Comparison of ENCODE assay signal across 8 cellular contexts in genomic region chr14:88868558-88869159, GRCh38. TPM values are rescaled to one million over a fixed set of nuclear protein-coding genes. Genes with fewer than 3 reads are reported as not detected.
DNase-seq lines count a peak whose midpoint lies in the region; ATAC-seq, FAIRE-seq and TF ChIP-seq lines count a peak whose summit lies in the region.

No MANE protein-coding gene starts in this region.

- H3K4me1 Mint-ChIP-seq in Calu3 (ENCODE audit: low read depth, unreplicated experiment) (no peaks in the 10 kb centered on the region), immature natural killer cell (no peaks in the 10 kb centered on the region)

- H3K4me3 Mint-ChIP-seq in Calu3 (ENCODE audit: low read depth, unreplicated experiment) (no peak overlapping the region), immature natural killer cell (no peak overlapping the region)

- intact Hi-C loops in left ventricle myocardium inferior (cut with micrococcal nuclease) (no loop called here), Right ventricle myocardium inferior (cut with DNase I) (loop anchor here (2.0 to 5.0 kb wide), 3 partner anchors 202 to 856 kb away; no protein-coding TSS in a partner anchor), Calu3 (cut with micrococcal nuclease; ENCODE audit: unreplicated experiment) (loop anchor here (1.0 kb wide), 1 partner anchor 201 kb away; no protein-coding TSS in a partner anchor)

- no peak for FAIRE-seq in bronchial epithelial cell (lab: Jason Lieb, UNC)

- no peak overlapping the region for H3K27ac ChIP-seq in left ventricle myocardium inferior (replicated peaks)

- CTCF ChIA-PET in Calu3 (lab: Charles Lee) = interaction anchor here (0.5 to 1.0 kb wide), 2 partner anchors 57 to 201 kb away, joined by 4 read pairs; no protein-coding TSS in a partner anchor

- H3K27ac Mint-ChIP-seq in Calu3 (ENCODE audit: unreplicated experiment) (no peak overlapping the region), immature natural killer cell (no peak overlapping the region)

- no peak for ATAC-seq in Right ventricle myocardium inferior

- H3K36me3 Mint-ChIP-seq in Calu3 (ENCODE audit: insufficient read depth, unreplicated experiment) (no peaks in the 10 kb centered on the region), immature natural killer cell (peaks cover 0 to 5% (median 0%) of the 10 kb centered on the region in 3 donors)

- no peak for DNase-seq in left ventricle myocardium inferior
- no peak for DNase-seq in Right ventricle myocardium inferior (ENCODE audit: missing footprints)
- peak; percentile 53 for DNase-seq in NCI-H1694 treated with DMSO at 0.1 percent for 48 hours (lab: John Stamatoyannopoulos, UW)
- peak; percentile 55 for DNase-seq in bronchial epithelial cell (ENCODE audit: low read depth)
- peak; percentile 13 for DNase-seq in pons (ENCODE audit: low spot score)
- no peak for DNase-seq in Calu3
- no peak for DNase-seq in HuH-7.5 (ENCODE audit: low spot score)
- DNase-seq in immature natural killer cell = no peak

- H3K9me3 Mint-ChIP-seq in Calu3 (ENCODE audit: low read depth, unreplicated experiment) (no peaks in the 10 kb centered on the region), immature natural killer cell (peaks cover 0 to 2% (median 0%) of the 10 kb centered on the region in 6 donors)

- no TSS peak for BruUV-seq in Calu3 (replicated peaks; lab: Mats Ljungman, UMichigan)

- H3K4me3 ChIP-seq in left ventricle myocardium inferior (no peak overlapping the region), bronchial epithelial cell (ENCODE audit: low read depth, low read length) (no peak overlapping the region)

- H3K9me3 ChIP-seq in left ventricle myocardium inferior (replicated peaks) = no peaks in the 10 kb centered on the region

- H3K4me1 ChIP-seq in left ventricle myocardium inferior = no peaks in the 10 kb centered on the region

- no peaks in the 10 kb centered on the region for H3K27me3 Mint-ChIP-seq in Calu3 (ENCODE audit: unreplicated experiment)
- H3K27me3 Mint-ChIP-seq in immature natural killer cell (ENCODE audit: low read depth in 3 of 3) = peaks cover 0 to 4% (median 1%) of the 10 kb centered on the region in 3 donors

- TF ChIP-seq CTCF in left ventricle myocardium inferior (IDR thresholded peaks at IDR 0.05; ENCODE audit: borderline replicate concordance) (peak; percentile 49), bronchial epithelial cell (IDR thresholded peaks at IDR 0.05; ENCODE audit: insufficient read depth, low read length, severe bottlenecking) (peak; percentile 38), Calu3 (IDR thresholded peaks at IDR 0.05; ENCODE audit: unreplicated experiment) (no peak)

- H3K27me3 ChIP-seq in left ventricle myocardium inferior (ENCODE audit: low read depth) (no peaks in the 10 kb centered on the region), bronchial epithelial cell (ENCODE audit: control insufficient read depth, insufficient read depth, low read length) (no peaks in the 10 kb centered on the region)

- H3K36me3 ChIP-seq in left ventricle myocardium inferior = peaks cover 18% of the 10 kb centered on the region
- H3K36me3 ChIP-seq in bronchial epithelial cell (ENCODE audit: control insufficient read depth, insufficient read depth, low read length) = peaks cover 2% of the 10 kb centered on the region

RNA-seq across cellular contexts. Expression of gene TTC8, which starts 44.2 kb away (rescaled TPM):
- total RNA-seq in left ventricle myocardium inferior (8.9 TPM), Right ventricle myocardium inferior (7.0 TPM), bronchial epithelial cell (9.0 and 11.3 TPM in 2 replicates), Calu3 (2022) (16.9 and 17.0 TPM in 2 replicates)
- polyA plus RNA-seq in immature natural killer cell = 1 to 10 TPM in 2 of 3 donors, not detected in 1; 1.6 to 2.8 TPM

Comparison
In these comparisons a context has a peak if more than half of its experiments do, and no peak if none do; other contexts are left out.
1. DNase-seq: peak in NCI-H1694 treated with DMSO at 0.1 percent for 48 hours (single experiment), bronchial epithelial cell (single experiment) and pons (single experiment); none in left ventricle myocardium inferior (single experiment), Right ventricle myocardium inferior (single experiment), Calu3 (single experiment), HuH-7.5 (single experiment) and immature natural killer cell (0 of 3).